9 cellular contexts compared by ENCODE assay signal in the genomic region with DNA sequence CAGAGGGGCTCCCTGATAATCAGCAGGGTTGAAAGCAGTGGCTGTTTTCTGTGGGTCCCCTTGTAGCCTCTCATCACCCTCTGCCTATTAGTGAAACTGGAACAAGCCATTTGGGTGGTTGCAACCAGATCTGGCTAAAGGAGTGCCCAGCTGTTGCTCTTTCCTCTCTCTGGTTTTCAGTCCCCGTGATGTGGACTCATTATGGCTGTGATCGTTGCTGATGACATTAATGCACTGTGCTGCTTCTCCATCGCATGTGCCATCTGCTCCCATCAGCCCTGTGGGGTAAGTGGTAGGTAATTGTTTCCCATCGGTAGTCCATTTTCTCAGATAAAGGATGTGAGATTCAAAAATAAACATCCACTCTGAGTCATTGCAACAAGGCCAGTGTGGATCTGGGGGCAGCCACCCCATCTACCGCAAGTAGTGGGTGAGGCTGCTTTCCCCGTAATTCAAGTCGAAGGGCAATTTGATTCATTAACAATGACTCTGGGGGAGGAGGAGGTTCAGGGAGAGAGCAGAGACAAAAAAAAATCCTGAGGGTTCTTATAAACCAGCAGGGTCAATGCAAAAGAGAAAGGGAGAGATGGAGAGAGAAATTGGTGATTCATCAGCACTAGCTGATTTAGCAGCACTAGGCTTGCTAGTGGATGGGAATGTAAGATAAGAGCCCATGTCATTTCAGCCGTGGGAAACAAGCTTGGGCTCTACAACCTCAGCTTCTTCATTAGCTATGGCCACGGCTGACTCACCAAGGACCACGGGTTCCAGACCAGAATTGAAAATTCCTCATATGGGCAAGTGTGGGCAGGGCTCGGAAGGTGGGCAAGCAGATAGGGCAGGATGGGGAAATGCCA.
DNase-seq lines count a peak whose midpoint lies in the region; ATAC-seq and TF ChIP-seq lines count a peak whose summit lies in the region.
"Had no signal": no experiment of that assay in that cellular context is flagged by ENCODE, and none has a peak within 500 bp of the region (broad histone marks: within the 10 kb centered on the region; RNA-seq: fewer than 3 reads in every experiment).

No MANE protein-coding gene starts in this region.

- H3K4me3 ChIP-seq in HEK293 (ENCODE audit: low read depth, low read length) (no peak overlapping the region), choroid plexus epithelial cell (ENCODE audit: low read depth, low read length) (no peak overlapping the region)
- H3K4me3 ChIP-seq in CD8-positive, alpha-beta T cell (ENCODE audit: low read depth, low read length) = no peak overlapping the region
- H3K4me3 ChIP-seq: cardiac muscle cell had no signal

- CTCF ChIA-PET in HEK293 (lab: Yijun Ruan, JAX) = interaction anchor here (0.6 to 2.6 kb wide), 12 partner anchors 7 to 1006 kb away, joined by 3 to 16 read pairs (median 3); no protein-coding TSS in a partner anchor
- CTCF ChIA-PET in CD8-positive, alpha-beta T cell (lab: Charles Lee) = interaction anchor here (1.3 kb wide), 1 partner anchor 391 kb away, joined by 4 read pairs; no protein-coding TSS in a partner anchor

- TF ChIP-seq CTCF in HEK293 (tag by site-specific recombination; IDR thresholded peaks at IDR 0.05) = no peak
- no peak for TF ChIP-seq CTCF in choroid plexus epithelial cell (conservative IDR thresholded peaks at IDR 0.05; ENCODE audit: low read depth, low read length)
- TF ChIP-seq CTCF in CD8-positive, alpha-beta T cell (IDR thresholded peaks at IDR 0.05) = no peak

- H3K4me1 ChIP-seq in HEK293 (ENCODE audit: control insufficient read depth, insufficient read depth, low read length) = peaks cover 2% of the 10 kb centered on the region; the same call in 1 of the 2 replicates
- H3K4me1 ChIP-seq in CD8-positive, alpha-beta T cell (ENCODE audit: insufficient read depth, low read length) = no peaks in the 10 kb centered on the region

- POLR2A ChIA-PET in HEK293 (lab: Yijun Ruan, JAX) = interaction anchor here (0.7 kb wide), 1 partner anchor 209 kb away, joined by 5 read pairs; no protein-coding TSS in a partner anchor
- POLR2A ChIA-PET in CD8-positive, alpha-beta T cell (lab: Charles Lee) = no interaction called here

- H3K27ac Mint-ChIP-seq in CD8-positive, alpha-beta T cell = no peak overlapping the region

- intact Hi-C loops in CD8-positive, alpha-beta T cell (cut with DNase I, micrococcal nuclease) = loop anchor here in 1 of 2 experiments (10.0 kb wide), 1 partner anchor 174 kb away; no protein-coding TSS in a partner anchor

- ATAC-seq in HG02973 (IDR thresholded peaks at IDR 0.05; ENCODE audit: unreplicated experiment) = no peak
- no peak for ATAC-seq in CD8-positive, alpha-beta T cell
- no peak for ATAC-seq in HG02588 (IDR thresholded peaks at IDR 0.05; ENCODE audit: unreplicated experiment)

- peaks cover 4% of the 10 kb centered on the region for H3K4me1 Mint-ChIP-seq in CD8-positive, alpha-beta T cell (ENCODE audit: low read depth)

- H3K9me3 ChIP-seq in HEK293 (ENCODE audit: control insufficient read depth, insufficient read depth, low read depth, low read length) = no peaks in the 10 kb centered on the region
- H3K9me3 ChIP-seq in CD8-positive, alpha-beta T cell (ENCODE audit: low read length) = no peaks in the 10 kb centered on the region

- H3K27me3 ChIP-seq in CD8-positive, alpha-beta T cell (ENCODE audit: insufficient read depth, low read length) = no peaks in the 10 kb centered on the region
- H3K27me3 ChIP-seq: cardiac muscle cell had no signal

- H3K27ac ChIP-seq in HEK293 (ENCODE audit: extremely low read depth, low read depth, low read length) = no peak overlapping the region; the same call in 1 of the 2 replicates
- H3K27ac ChIP-seq in CD8-positive, alpha-beta T cell (ENCODE audit: low read depth, low read length) = no peak overlapping the region
- H3K27ac ChIP-seq: cardiac muscle cell had no signal

- no peaks in the 10 kb centered on the region for H3K36me3 ChIP-seq in HEK293 (ENCODE audit: control insufficient read depth in 2 of 2, insufficient read depth in 1 of 2, low read length in 2 of 2)
- no peaks in the 10 kb centered on the region for H3K36me3 ChIP-seq in CD8-positive, alpha-beta T cell (ENCODE audit: insufficient read depth, low read length)
- H3K36me3 ChIP-seq: cardiac muscle cell had no signal

- no peaks in the 10 kb centered on the region for H3K36me3 Mint-ChIP-seq in CD8-positive, alpha-beta T cell

- no peaks in the 10 kb centered on the region for H3K9me3 Mint-ChIP-seq in CD8-positive, alpha-beta T cell

- H3K27me3 Mint-ChIP-seq in CD8-positive, alpha-beta T cell (ENCODE audit: low read depth) = peaks cover 3% of the 10 kb centered on the region

- DNase-seq in AG20443 (ENCODE audit: low spot score) = peak; percentile 14
- DNase-seq in NCI-H345 (lab: John Stamatoyannopoulos, UW) = peak; percentile 63
- peak; percentile 58 for DNase-seq in choroid plexus epithelial cell (ENCODE audit: low read depth)
- DNase-seq in T-helper 1 cell = no peak
- DNase-seq in CD8-positive, alpha-beta T cell = no peak

- H3K4me3 Mint-ChIP-seq in CD8-positive, alpha-beta T cell = no peak overlapping the region

TF ChIP-seq in HEK293, 187 proteins besides CTCF, POLR2A, EP300 and RAD21 (continues in another document):
- no peak for TF ChIP-seq ZNF433 (tag by site-specific recombination; IDR thresholded peaks at IDR 0.05; ENCODE audit: low read depth)
- TF ChIP-seq OSR2 (tag by site-specific recombination; IDR thresholded peaks at IDR 0.05) = peak; percentile 37; the same call in 1 of the 2 replicates
- TF ChIP-seq ZBTB21 (tag by site-specific recombination; IDR thresholded peaks at IDR 0.05) = no peak
- peak; percentile 66 for TF ChIP-seq ZFHX2 (tag by site-specific recombination; conservative IDR thresholded peaks at IDR 0.05)
- peak; percentile 50; the same call in 1 of the 2 replicates for TF ChIP-seq GLIS1 (tag by site-specific recombination; IDR thresholded peaks at IDR 0.05)
- TF ChIP-seq, protein P1, sequence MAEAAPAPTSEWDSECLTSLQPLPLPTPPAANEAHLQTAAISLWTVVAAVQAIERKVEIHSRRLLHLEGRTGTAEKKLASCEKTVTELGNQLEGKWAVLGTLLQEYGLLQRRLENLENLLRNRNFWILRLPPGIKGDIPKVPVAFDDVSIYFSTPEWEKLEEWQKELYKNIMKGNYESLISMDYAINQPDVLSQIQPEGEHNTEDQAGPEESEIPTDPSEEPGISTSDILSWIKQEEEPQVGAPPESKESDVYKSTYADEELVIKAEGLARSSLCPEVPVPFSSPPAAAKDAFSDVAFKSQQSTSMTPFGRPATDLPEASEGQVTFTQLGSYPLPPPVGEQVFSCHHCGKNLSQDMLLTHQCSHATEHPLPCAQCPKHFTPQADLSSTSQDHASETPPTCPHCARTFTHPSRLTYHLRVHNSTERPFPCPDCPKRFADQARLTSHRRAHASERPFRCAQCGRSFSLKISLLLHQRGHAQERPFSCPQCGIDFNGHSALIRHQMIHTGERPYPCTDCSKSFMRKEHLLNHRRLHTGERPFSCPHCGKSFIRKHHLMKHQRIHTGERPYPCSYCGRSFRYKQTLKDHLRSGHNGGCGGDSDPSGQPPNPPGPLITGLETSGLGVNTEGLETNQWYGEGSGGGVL (tag by site-specific recombination; IDR thresholded peaks at IDR 0.05) = peak; percentile 20; the same call in 1 of the 2 replicates
- TF ChIP-seq ZNF561 (tag by site-specific recombination; IDR thresholded peaks at IDR 0.05; ENCODE audit: borderline replicate concordance) = no peak
- peak; percentile 33; the same call in 1 of the 2 replicates for TF ChIP-seq TRIM28 (IDR thresholded peaks at IDR 0.05; ENCODE audit: borderline replicate concordance, low read length)
- TF ChIP-seq, protein P2, sequence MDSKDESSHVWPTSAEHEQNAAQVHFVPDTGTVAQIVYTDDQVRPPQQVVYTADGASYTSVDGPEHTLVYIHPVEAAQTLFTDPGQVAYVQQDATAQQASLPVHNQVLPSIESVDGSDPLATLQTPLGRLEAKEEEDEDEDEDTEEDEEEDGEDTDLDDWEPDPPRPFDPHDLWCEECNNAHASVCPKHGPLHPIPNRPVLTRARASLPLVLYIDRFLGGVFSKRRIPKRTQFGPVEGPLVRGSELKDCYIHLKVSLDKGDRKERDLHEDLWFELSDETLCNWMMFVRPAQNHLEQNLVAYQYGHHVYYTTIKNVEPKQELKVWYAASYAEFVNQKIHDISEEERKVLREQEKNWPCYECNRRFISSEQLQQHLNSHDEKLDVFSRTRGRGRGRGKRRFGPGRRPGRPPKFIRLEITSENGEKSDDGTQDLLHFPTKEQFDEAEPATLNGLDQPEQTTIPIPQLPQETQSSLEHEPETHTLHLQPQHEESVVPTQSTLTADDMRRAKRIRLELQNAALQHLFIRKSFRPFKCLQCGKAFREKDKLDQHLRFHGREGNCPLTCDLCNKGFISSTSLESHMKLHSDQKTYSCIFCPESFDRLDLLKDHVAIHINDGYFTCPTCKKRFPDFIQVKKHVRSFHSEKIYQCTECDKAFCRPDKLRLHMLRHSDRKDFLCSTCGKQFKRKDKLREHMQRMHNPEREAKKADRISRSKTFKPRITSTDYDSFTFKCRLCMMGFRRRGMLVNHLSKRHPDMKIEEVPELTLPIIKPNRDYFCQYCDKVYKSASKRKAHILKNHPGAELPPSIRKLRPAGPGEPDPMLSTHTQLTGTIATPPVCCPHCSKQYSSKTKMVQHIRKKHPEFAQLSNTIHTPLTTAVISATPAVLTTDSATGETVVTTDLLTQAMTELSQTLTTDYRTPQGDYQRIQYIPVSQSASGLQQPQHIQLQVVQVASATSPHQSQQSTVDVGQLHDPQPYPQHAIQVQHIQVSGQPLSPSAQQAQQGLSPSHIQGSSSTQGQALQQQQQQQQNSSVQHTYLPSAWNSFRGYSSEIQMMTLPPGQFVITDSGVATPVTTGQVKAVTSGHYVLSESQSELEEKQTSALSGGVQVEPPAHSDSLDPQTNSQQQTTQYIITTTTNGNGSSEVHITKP (tag by site-specific recombination; IDR thresholded peaks at IDR 0.05) = peak; percentile 51
- peak; percentile 65 for TF ChIP-seq EGR2 (tag by site-specific recombination; IDR thresholded peaks at IDR 0.05; ENCODE audit: low read depth)

Comparison
In these comparisons a context has a peak if more than half of its experiments do, and no peak if none do; other contexts are left out.
1. DNase-seq: peak in AG20443 (single experiment), NCI-H345 (single experiment) and choroid plexus epithelial cell (single experiment); none in T-helper 1 cell (0 of 5) and CD8-positive, alpha-beta T cell (0 of 7).